ENCODE assay signal across 25 cellular contexts in the genomic region with DNA sequence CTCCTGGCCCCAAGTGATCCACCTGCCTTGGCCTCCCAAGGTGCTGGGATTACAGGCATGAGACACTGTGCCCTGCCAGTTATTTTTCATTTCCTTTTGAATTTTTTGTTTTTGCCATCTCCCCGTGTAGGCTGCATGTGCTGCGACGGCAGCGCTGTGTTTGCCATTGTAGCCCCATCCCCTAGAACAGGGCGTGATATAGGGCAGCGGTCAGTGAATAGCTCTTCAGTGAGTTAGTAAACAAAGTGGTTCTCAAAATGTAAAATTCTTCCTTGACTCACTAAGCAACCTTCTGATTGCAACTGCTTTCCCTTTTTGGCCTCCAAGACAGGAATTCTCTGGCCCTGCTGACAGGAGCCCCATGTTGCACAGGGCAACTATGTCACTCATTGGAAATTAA.
"Had no signal": no experiment of that assay in that cellular context is flagged by ENCODE, and none has a peak within 500 bp of the region (broad histone marks: within the 10 kb centered on the region; RNA-seq: fewer than 3 reads in every experiment).

No MANE protein-coding gene starts in this region.

- H3K27ac ChIP-seq: colonic mucosa, dorsolateral prefrontal cortex, esophagus muscularis mucosa, foreskin keratinocyte, gastrocnemius medialis had no signal

- H3K9me3 ChIP-seq: colonic mucosa, gastrocnemius medialis had no signal

- H3K4me3 Mint-ChIP-seq: activated CD4-positive, alpha-beta memory T cell treated with anti-CD3 and anti-CD28 coated beads, Interleukin-2, amount 10 ng/mL, durations not matched to agents 7 days and 5 days; activated CD4-positive, alpha-beta T cell treated with anti-CD3 and anti-CD28 coated beads for 36 hours; activated CD4-positive, alpha-beta T cell treated with anti-CD3 and anti-CD28 coated beads, Interleukin-2, amount 10 ng/mL, durations not matched to agents 24 days and 14 days; activated naive CD4-positive, alpha-beta T cell treated with anti-CD3 and anti-CD28 coated beads, Interleukin-2, amount 10 ng/mL, durations not matched to agents 7 days and 5 days; activated naive CD8-positive, alpha-beta T cell treated with anti-CD3 and anti-CD28 coated beads, Interleukin-2, amount 10 ng/mL, durations not matched to agents 7 days and 5 days; activated T-cell treated with anti-CD3 and anti-CD28 coated beads, Interleukin-2, amount 50 U/mL, for 24 hours; activated T-cell treated with anti-CD3 and anti-CD28 coated beads, Interleukin-2, amount 50 U/mL, for 72 hours; dendritic cell treated with granulocyte-macrophage colony-stimulating factor and Interleukin-4, amounts not matched to agents 40 ng/mL and 50 ng/mL, for 4 days; endodermal cell had no signal

- H3K27me3 ChIP-seq: colonic mucosa, dorsolateral prefrontal cortex, esophagus muscularis mucosa, gastrocnemius medialis had no signal

- H3K4me3 ChIP-seq: colonic mucosa, dorsolateral prefrontal cortex, esophagus muscularis mucosa, gastrocnemius medialis had no signal

- H3K4me1 ChIP-seq: colonic mucosa, foreskin keratinocyte, gastrocnemius medialis had no signal

- ATAC-seq: activated CD4-positive, alpha-beta T cell treated with anti-CD3 and anti-CD28 coated beads for 36 hours; activated naive CD4-positive, alpha-beta T cell treated with anti-CD3 and anti-CD28 coated beads, Interleukin-2, amount 50 U/mL, for 72 hours; activated T-cell treated with anti-CD3 and anti-CD28 coated beads, Interleukin-2, amount 50 U/mL, for 72 hours; foreskin keratinocyte; gastrocnemius medialis had no signal

- DNase-seq: activated CD4-positive, alpha-beta memory T cell treated with anti-CD3 and anti-CD28 coated beads, Interleukin-2, amount 10 ng/mL, durations not matched to agents 7 days and 5 days; activated CD4-positive, alpha-beta T cell treated with anti-CD3 and anti-CD28 coated beads for 36 hours; activated CD4-positive, alpha-beta T cell treated with anti-CD3 and anti-CD28 coated beads, Interleukin-2, amount 10 ng/mL, durations not matched to agents 24 days and 14 days; activated CD4-positive, CD25-positive, alpha-beta regulatory T cell; activated CD4-positive, CD25-positive, alpha-beta regulatory T cell treated with anti-CD3 and anti-CD28 coated beads, Interleukin-2, amount 50 U/mL, for 72 hours; activated CD8-positive, alpha-beta memory T cell treated with anti-CD3 and anti-CD28 coated beads, Interleukin-2, amount 50 U/mL, for 48 hours; activated gamma-delta T cell; activated naive CD4-positive, alpha-beta T cell; activated naive CD4-positive, alpha-beta T cell treated with anti-CD3 and anti-CD28 coated beads, Interleukin-2, amount 10 ng/mL, durations not matched to agents 7 days and 5 days; activated naive CD8-positive, alpha-beta T cell treated with anti-CD3 and anti-CD28 coated beads, Interleukin-2, amount 10 ng/mL, durations not matched to agents 7 days and 5 days; activated T-cell treated with anti-CD3 and anti-CD28 coated beads for 4 hours; activated T-cell treated with anti-CD3 and anti-CD28 coated beads, Interleukin-2, amount 50 U/mL, for 24 hours; activated T-cell treated with anti-CD3 and anti-CD28 coated beads, Interleukin-2, amount 50 U/mL, for 72 hours; caudate nucleus; colonic mucosa; dorsolateral prefrontal cortex; effector memory CD4-positive, alpha-beta T cell; endodermal cell; erythroblast; foreskin keratinocyte; gastrocnemius medialis; T-helper 2 cell had no signal

- H3K4me1 Mint-ChIP-seq: activated CD4-positive, alpha-beta memory T cell treated with anti-CD3 and anti-CD28 coated beads, Interleukin-2, amount 10 ng/mL, durations not matched to agents 7 days and 5 days; activated CD4-positive, alpha-beta T cell treated with anti-CD3 and anti-CD28 coated beads for 36 hours; activated CD4-positive, alpha-beta T cell treated with anti-CD3 and anti-CD28 coated beads, Interleukin-2, amount 10 ng/mL, durations not matched to agents 24 days and 14 days; activated naive CD4-positive, alpha-beta T cell treated with anti-CD3 and anti-CD28 coated beads, Interleukin-2, amount 10 ng/mL, durations not matched to agents 7 days and 5 days; activated naive CD8-positive, alpha-beta T cell treated with anti-CD3 and anti-CD28 coated beads, Interleukin-2, amount 10 ng/mL, durations not matched to agents 7 days and 5 days; endodermal cell had no signal

- H3K27ac Mint-ChIP-seq: activated CD4-positive, alpha-beta memory T cell treated with anti-CD3 and anti-CD28 coated beads, Interleukin-2, amount 10 ng/mL, durations not matched to agents 7 days and 5 days; activated CD4-positive, alpha-beta T cell treated with anti-CD3 and anti-CD28 coated beads for 36 hours; activated CD4-positive, alpha-beta T cell treated with anti-CD3 and anti-CD28 coated beads, Interleukin-2, amount 10 ng/mL, durations not matched to agents 24 days and 14 days; activated naive CD4-positive, alpha-beta T cell treated with anti-CD3 and anti-CD28 coated beads, Interleukin-2, amount 10 ng/mL, durations not matched to agents 7 days and 5 days; activated naive CD4-positive, alpha-beta T cell treated with anti-CD3 and anti-CD28 coated beads, Interleukin-2, amount 50 U/mL, for 72 hours; activated naive CD8-positive, alpha-beta T cell treated with anti-CD3 and anti-CD28 coated beads, Interleukin-2, amount 10 ng/mL, durations not matched to agents 7 days and 5 days; activated T-cell treated with anti-CD3 and anti-CD28 coated beads, Interleukin-2, amount 50 U/mL, for 24 hours; activated T-cell treated with anti-CD3 and anti-CD28 coated beads, Interleukin-2, amount 50 U/mL, for 72 hours; dendritic cell treated with granulocyte-macrophage colony-stimulating factor and Interleukin-4, amounts not matched to agents 40 ng/mL and 50 ng/mL, for 4 days; endodermal cell had no signal

- H3K27me3 Mint-ChIP-seq: activated naive CD8-positive, alpha-beta T cell treated with anti-CD3 and anti-CD28 coated beads, Interleukin-2, amount 10 ng/mL, durations not matched to agents 7 days and 5 days; dendritic cell treated with granulocyte-macrophage colony-stimulating factor and Interleukin-4, amounts not matched to agents 40 ng/mL and 50 ng/mL, for 4 days had no signal

- H3K36me3 ChIP-seq: colonic mucosa, gastrocnemius medialis had no signal

- H3K36me3 Mint-ChIP-seq: activated naive CD4-positive, alpha-beta T cell treated with anti-CD3 and anti-CD28 coated beads, Interleukin-2, amount 10 ng/mL, durations not matched to agents 7 days and 5 days; activated naive CD4-positive, alpha-beta T cell treated with anti-CD3 and anti-CD28 coated beads, Interleukin-2, amount 50 U/mL, for 72 hours had no signal
